Comparison of ENCODE assay signal across 8 cellular contexts in genomic region chr7:35801392-35802101, GRCh38. TPM values are rescaled to one million over a fixed set of nuclear protein-coding genes. Genes with fewer than 3 reads are reported as not detected.
DNase-seq lines count a peak whose midpoint lies in the region; ATAC-seq and TF ChIP-seq lines count a peak whose summit lies in the region.

No MANE protein-coding gene starts in this region.

- no peak overlapping the region for H2AFZ ChIP-seq in OCI-LY1 (ENCODE audit: low read length)

- H3K9me3 ChIP-seq in OCI-LY1 (ENCODE audit: low read length) (no peaks in the 10 kb centered on the region), mucosa of stomach (ENCODE audit: control insufficient read depth, low read length) (no peaks in the 10 kb centered on the region)

- TF ChIP-seq CTCF in OCI-LY1 (IDR thresholded peaks at IDR 0.05; ENCODE audit: low read length) (peak; percentile 79), epithelial cell of proximal tubule (conservative IDR thresholded peaks at IDR 0.05; ENCODE audit: low read depth, low read length) (peak; percentile 71)

- H3K79me2 ChIP-seq in OCI-LY1 (ENCODE audit: insufficient read depth, low read length) = peaks cover 48% of the 10 kb centered on the region

- no peaks in the 10 kb centered on the region for H3F3A ChIP-seq in OCI-LY1 (ENCODE audit: insufficient read depth, low read length)

- H3K4me2 ChIP-seq in OCI-LY1 (ENCODE audit: low read length) = peak overlapping the region; percentile 83

- ATAC-seq in GM19455 (IDR thresholded peaks at IDR 0.05; ENCODE audit: unreplicated experiment) = peak; percentile 42

- DNase-seq in COLO829 (ENCODE audit: low spot score) (peak; percentile 41), HK-2 (ENCODE audit: unreplicated experiment) (peak; percentile 77), activated T-cell treated with anti-CD3 and anti-CD28 coated beads for 24 hours (ENCODE audit: low read depth) (peak; percentile 60), epithelial cell of proximal tubule (ENCODE audit: low read depth) (no peak)
- DNase-seq in stimulated activated CD8-positive, alpha-beta memory T cell treated with anti-CD3 and anti-CD28 coated beads, Interleukin-7, amount 100 ng/mL, for 1 hour (ENCODE audit: low read depth in 2 of 2) = peak; percentile 45

- no peaks in the 10 kb centered on the region for H3K27me3 ChIP-seq in OCI-LY1 (ENCODE audit: insufficient read depth, low read length)
- H3K27me3 ChIP-seq in mucosa of stomach (ENCODE audit: control insufficient read depth, insufficient read depth, low read length) = no peaks in the 10 kb centered on the region

- H3K9me2 ChIP-seq in OCI-LY1 (ENCODE audit: low read depth, low read length) = no peaks in the 10 kb centered on the region

- H3K36me3 ChIP-seq in OCI-LY1 (ENCODE audit: insufficient read depth, low read length) = peaks cover 17% of the 10 kb centered on the region
- H3K36me3 ChIP-seq in mucosa of stomach (ENCODE audit: control insufficient read depth, insufficient read depth, low read length) = no peaks in the 10 kb centered on the region

- no peaks in the 10 kb centered on the region for H4K20me1 ChIP-seq in OCI-LY1 (ENCODE audit: insufficient read depth, low read length)

- H3K9ac ChIP-seq in OCI-LY1 (ENCODE audit: low read length) (peak overlapping the region; percentile 87), mucosa of stomach (ENCODE audit: low read length) (peak overlapping the region; percentile 95)

- H3K4me3 ChIP-seq in OCI-LY1 (ENCODE audit: low read depth, low read length, poor library complexity, severe bottlenecking) (peak overlapping the region; percentile 81), epithelial cell of proximal tubule (ENCODE audit: low read depth, low read length) (peak overlapping the region; percentile 87), mucosa of stomach (ENCODE audit: low read length) (peak overlapping the region; percentile 81)

- peaks cover 42% of the 10 kb centered on the region for H3K4me1 ChIP-seq in OCI-LY1 (ENCODE audit: insufficient read depth, low read length, severe bottlenecking)
- H3K4me1 ChIP-seq in mucosa of stomach (ENCODE audit: control insufficient read depth, insufficient read depth, low read length) = peaks cover 5% of the 10 kb centered on the region

- H3K27ac ChIP-seq in OCI-LY1 (ENCODE audit: low read depth, low read length, poor library complexity, severe bottlenecking) = peak overlapping the region; percentile 85

RNA-seq across cellular contexts. Expression of gene SEPTIN7, which starts 0.7 kb away (rescaled TPM):
- 154 and 188 TPM in 2 replicates for total RNA-seq in epithelial cell of proximal tubule
